ENCODE assay signal across 2 cellular contexts in the genomic region with DNA sequence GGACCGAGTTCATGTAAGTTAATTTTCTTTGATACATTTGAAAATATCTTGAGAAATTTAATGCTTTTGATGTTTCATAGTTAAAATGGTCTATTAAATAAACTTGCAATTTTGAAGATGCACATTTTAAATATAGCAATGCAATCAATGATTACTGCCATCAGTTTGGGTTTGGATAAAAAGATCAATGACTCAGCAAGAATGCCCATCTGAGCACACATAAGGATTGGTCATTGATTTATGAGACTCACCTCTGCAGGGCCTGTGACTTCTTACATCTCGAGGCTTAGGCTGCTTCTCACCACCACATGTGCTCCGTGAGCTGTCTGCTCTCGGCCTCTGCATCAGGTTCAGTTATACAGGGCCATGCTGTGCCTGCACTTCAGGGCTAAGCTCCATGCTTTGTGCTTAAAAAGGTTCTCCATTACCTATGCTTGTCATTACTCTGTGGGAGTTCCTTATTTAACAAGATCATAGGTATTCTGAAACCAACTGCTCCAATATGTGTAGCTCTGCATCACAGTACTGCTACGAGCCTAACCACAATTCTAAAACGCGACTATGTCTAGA.
TF ChIP-seq lines count a peak whose summit lies in the region.

No MANE protein-coding gene starts in this region.

TF ChIP-seq in IMR-90, 13 proteins besides CTCF, POLR2A, EP300 and RAD21:
- TF ChIP-seq NFE2L2 (IDR thresholded peaks at IDR 0.05; ENCODE audit: low read depth, low read length), result peak; percentile 53
- TF ChIP-seq MXI1 (IDR thresholded peaks at IDR 0.05; ENCODE audit: borderline replicate concordance, low read depth, low read length), result no peak

TF ChIP-seq in H1, 55 proteins besides CTCF, POLR2A, EP300 and RAD21:
- TF ChIP-seq RXRA (IDR thresholded peaks at IDR 0.05; ENCODE audit: insufficient read depth, low read depth, low read length) (no peak), NANOG (IDR thresholded peaks at IDR 0.05; ENCODE audit: insufficient read depth, low read depth, low read length, poor library complexity, severe bottlenecking) (peak; percentile 72)
- TF ChIP-seq, protein P1, sequence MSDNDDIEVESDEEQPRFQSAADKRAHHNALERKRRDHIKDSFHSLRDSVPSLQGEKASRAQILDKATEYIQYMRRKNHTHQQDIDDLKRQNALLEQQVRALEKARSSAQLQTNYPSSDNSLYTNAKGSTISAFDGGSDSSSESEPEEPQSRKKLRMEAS (IDR thresholded peaks at IDR 0.05), result peak; percentile 75
